8 cellular contexts compared by ENCODE assay signal in genomic region chr19:18000981-18001836, GRCh38. TPM values are rescaled to one million over a fixed set of nuclear protein-coding genes. Genes with fewer than 3 reads are reported as not detected.
A peak's percentile ranks its signal among the peaks of the same experiment; 100 is the strongest.
DNase-seq lines count a peak whose midpoint lies in the region; TF ChIP-seq lines count a peak whose summit lies in the region.

No MANE protein-coding gene starts in this region.

- peak overlapping the region; percentile 63 to 78 for H3K4me3 ChIP-seq in SK-N-SH (ENCODE audit: low read depth in 2 of 2, low read length in 1 of 2)
- peak overlapping the region; percentile 74 for H3K4me3 ChIP-seq in ovary
- H3K4me3 ChIP-seq in tibial artery: peak overlapping the region; percentile 83 to 88

- 2% methylated on average over 28 of the region's 104 CpGs for WGBS in SK-N-SH (ENCODE audit: low lambda C conversion rate)
- 1% methylated on average over 33 to 104 of the region's 104 CpGs for WGBS in ovary, 3 donors

- H3K4me1 Mint-ChIP-seq in activated naive CD4-positive, alpha-beta T cell treated with anti-CD3 and anti-CD28 coated beads, Interleukin-2, amount 50 U/mL, for 24 hours: peaks cover 25% of the 10 kb centered on the region
- no peaks in the 10 kb centered on the region for H3K4me1 Mint-ChIP-seq in glutamatergic neuron (ENCODE audit: low read depth, unreplicated experiment)

- H3K27ac ChIP-seq in SK-N-SH (ENCODE audit: low read depth in 2 of 2, low read length in 1 of 2): peak overlapping the region in 1 of 2 experiments; percentile 24; a peak in 1 of 4 replicates
- H3K27ac ChIP-seq in ovary: peak overlapping the region; percentile 57 to 78
- peak overlapping the region; percentile 89 to 92 for H3K27ac ChIP-seq in tibial artery

- H3K27me3 ChIP-seq in SK-N-SH (ENCODE audit: insufficient read depth) (no peaks in the 10 kb centered on the region), ovary (no peaks in the 10 kb centered on the region), tibial artery (no peaks in the 10 kb centered on the region)

- H3F3A ChIP-seq in SK-N-SH (replicated peaks; ENCODE audit: insufficient read depth): no peaks in the 10 kb centered on the region

- no peaks in the 10 kb centered on the region for H3K9me2 ChIP-seq in SK-N-SH

- TF ChIP-seq CTCF in GM20000 (IDR thresholded peaks at IDR 0.05; ENCODE audit: extremely low read depth, missing control alignments): no peak
- TF ChIP-seq CTCF in SK-N-SH (IDR thresholded peaks at IDR 0.05): no peak
- no peak for TF ChIP-seq CTCF in glutamatergic neuron (IDR thresholded peaks at IDR 0.05; ENCODE audit: partially characterized antibody, unreplicated experiment)
- TF ChIP-seq CTCF in ovary (IDR thresholded peaks at IDR 0.05): no peak
- peak in 1 of 2 experiments; percentile 9 for TF ChIP-seq CTCF in tibial artery (IDR thresholded peaks at IDR 0.05)

- peaks cover 9% of the 10 kb centered on the region; the same call in 1 of the 2 replicates for H3K79me2 ChIP-seq in SK-N-SH (ENCODE audit: insufficient read depth)

- H3K4me3 Mint-ChIP-seq in activated naive CD4-positive, alpha-beta T cell treated with anti-CD3 and anti-CD28 coated beads, Interleukin-2, amount 50 U/mL, for 24 hours: peak overlapping the region; percentile 92
- peak overlapping the region; percentile 57 for H3K4me3 Mint-ChIP-seq in glutamatergic neuron (ENCODE audit: unreplicated experiment)

- H4K20me1 ChIP-seq in SK-N-SH (ENCODE audit: insufficient read depth): no peaks in the 10 kb centered on the region

- TF ChIP-seq RAD21 in SK-N-SH (IDR thresholded peaks at IDR 0.05; ENCODE audit: low read length): no peak

- peak overlapping the region; percentile 76 for H3K9ac ChIP-seq in SK-N-SH

- peak; percentile 31 for TF ChIP-seq POLR2A in ovary (IDR thresholded peaks at IDR 0.05)

- POLR2A ChIA-PET in SK-N-SH (lab: Yijun Ruan, JAX): interaction anchor here (0.6 to 1.0 kb wide), 2 partner anchors 63 to 142 kb away, joined by 3 read pairs; partner anchors contain the start of gene RPL18A

- H3K36me3 ChIP-seq in SK-N-SH (replicated peaks in 1 of 2; ENCODE audit: control insufficient read depth in 1 of 2, insufficient read depth in 2 of 2, low read length in 1 of 2) (no peaks in the 10 kb centered on the region), ovary (no peaks in the 10 kb centered on the region), tibial artery (peaks cover 0 to 17% (median 6%) of the 10 kb centered on the region in 3 donors)

- peak overlapping the region; percentile 79; the same call in 1 of the 2 replicates for H2AFZ ChIP-seq in SK-N-SH (ENCODE audit: low read depth)

- CTCF ChIA-PET in SK-N-SH (lab: Yijun Ruan, JAX): interaction anchor here (0.6 to 16.7 kb wide), 5 partner anchors 58 to 142 kb away, joined by 3 to 464 read pairs (median 6); partner anchors contain the start of genes CCDC124, MAST3 and RPL18A

- no peaks in the 10 kb centered on the region for H3K9me3 ChIP-seq in SK-N-SH
- H3K9me3 ChIP-seq in ovary: no peaks in the 10 kb centered on the region
- no peaks in the 10 kb centered on the region for H3K9me3 ChIP-seq in tibial artery

- intact Hi-C loops in ovary (cut with DNase I): loop anchor here in 2 of 4 donors (10.0 kb wide), 2 partner anchors 254 to 424 kb away; a partner anchor contains a TSS
- intact Hi-C loops in tibial artery (cut with DNase I; ENCODE audit: low total_unique reads): no loop called here

- no peaks in the 10 kb centered on the region for H3K27me3 Mint-ChIP-seq in activated naive CD4-positive, alpha-beta T cell treated with anti-CD3 and anti-CD28 coated beads, Interleukin-2, amount 50 U/mL, for 24 hours
- H3K27me3 Mint-ChIP-seq in glutamatergic neuron (ENCODE audit: unreplicated experiment): peaks cover 10% of the 10 kb centered on the region

- H3K4me2 ChIP-seq in SK-N-SH: peak overlapping the region; percentile 93

- peak overlapping the region; percentile 81 for H3K27ac Mint-ChIP-seq in activated naive CD4-positive, alpha-beta T cell treated with anti-CD3 and anti-CD28 coated beads, Interleukin-2, amount 50 U/mL, for 24 hours
- H3K27ac Mint-ChIP-seq in glutamatergic neuron (ENCODE audit: unreplicated experiment): no peak overlapping the region

- peak; percentile 62 for DNase-seq in CMK (ENCODE audit: low read depth)
- peak; percentile 95 for DNase-seq in GM20000 (ENCODE audit: low spot score)
- peak; percentile 78 for DNase-seq in KG1 (lab: John Stamatoyannopoulos, UW)
- peak; percentile 92 for DNase-seq in SK-N-SH
- DNase-seq in glutamatergic neuron: peak; percentile 64
- DNase-seq in ovary: peak; percentile 72 to 84 (median 82)
- DNase-seq in tibial artery: peak; percentile 97 to 99

- no peak for TF ChIP-seq EP300 in SK-N-SH (IDR thresholded peaks at IDR 0.05; ENCODE audit: borderline replicate concordance in 1 of 2, low read depth in 1 of 2, low read length in 1 of 2)
- no peak for TF ChIP-seq EP300 in ovary (IDR thresholded peaks at IDR 0.05)

- no peaks in the 10 kb centered on the region for H3K9me3 Mint-ChIP-seq in activated naive CD4-positive, alpha-beta T cell treated with anti-CD3 and anti-CD28 coated beads, Interleukin-2, amount 50 U/mL, for 24 hours
- H3K9me3 Mint-ChIP-seq in glutamatergic neuron (ENCODE audit: unreplicated experiment): peaks cover 6% of the 10 kb centered on the region

- H3K4me1 ChIP-seq in SK-N-SH (ENCODE audit: control insufficient read depth in 1 of 2, insufficient read depth in 2 of 2, low read depth in 1 of 2, low read length in 1 of 2): peaks cover 0 to 4% of the 10 kb centered on the region in 2 experiments; a peak in 1 of 4 replicates
- peaks cover 5% of the 10 kb centered on the region for H3K4me1 ChIP-seq in ovary (ENCODE audit: insufficient read depth)
- H3K4me1 ChIP-seq in tibial artery: peaks cover 0 to 35% (median 16%) of the 10 kb centered on the region in 4 donors

- H3K36me3 Mint-ChIP-seq in activated naive CD4-positive, alpha-beta T cell treated with anti-CD3 and anti-CD28 coated beads, Interleukin-2, amount 50 U/mL, for 24 hours: no peaks in the 10 kb centered on the region
- H3K36me3 Mint-ChIP-seq in glutamatergic neuron (ENCODE audit: unreplicated experiment): peaks cover 9% of the 10 kb centered on the region

TF ChIP-seq in SK-N-SH, 30 proteins besides CTCF, POLR2A, EP300 and RAD21 (continues in another document):
- no peak for TF ChIP-seq RFX5 (IDR thresholded peaks at IDR 0.05; ENCODE audit: low read length)
- TF ChIP-seq FOSL2 (IDR thresholded peaks at IDR 0.05; ENCODE audit: borderline replicate concordance, low read depth): no peak
- TF ChIP-seq, protein P1, sequence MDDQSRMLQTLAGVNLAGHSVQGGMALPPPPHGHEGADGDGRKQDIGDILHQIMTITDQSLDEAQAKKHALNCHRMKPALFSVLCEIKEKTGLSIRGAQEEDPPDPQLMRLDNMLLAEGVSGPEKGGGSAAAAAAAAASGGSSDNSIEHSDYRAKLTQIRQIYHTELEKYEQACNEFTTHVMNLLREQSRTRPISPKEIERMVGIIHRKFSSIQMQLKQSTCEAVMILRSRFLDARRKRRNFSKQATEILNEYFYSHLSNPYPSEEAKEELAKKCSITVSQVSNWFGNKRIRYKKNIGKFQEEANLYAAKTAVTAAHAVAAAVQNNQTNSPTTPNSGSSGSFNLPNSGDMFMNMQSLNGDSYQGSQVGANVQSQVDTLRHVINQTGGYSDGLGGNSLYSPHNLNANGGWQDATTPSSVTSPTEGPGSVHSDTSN (IDR thresholded peaks at IDR 0.05): 0 out of 2 replicates have a peak, but pooled peaks have one; percentile 7
- no peak for TF ChIP-seq EZH2phosphoT487 (IDR thresholded peaks at IDR 0.05; ENCODE audit: borderline replicate concordance, low read depth)
- 0 out of 2 replicates have a peak, but pooled peaks have one; percentile 20 for TF ChIP-seq TEAD4 (IDR thresholded peaks at IDR 0.05; ENCODE audit: borderline replicate concordance, insufficient read depth)
- no peak for TF ChIP-seq JUND (IDR thresholded peaks at IDR 0.05)
- no peak for TF ChIP-seq RCOR1 (IDR thresholded peaks at IDR 0.05; ENCODE audit: low read length)
- peak; percentile 43; the same call in 1 of the 2 replicates for TF ChIP-seq USF1 (IDR thresholded peaks at IDR 0.05; ENCODE audit: borderline replicate concordance, low read depth)
- peak; percentile 18; the same call in 1 of the 2 replicates for TF ChIP-seq NFIC (IDR thresholded peaks at IDR 0.05; ENCODE audit: borderline replicate concordance)
- 0 out of 2 replicates have a peak, but pooled peaks have one; percentile 20 for TF ChIP-seq GABPA (IDR thresholded peaks at IDR 0.05; ENCODE audit: low read depth)
- TF ChIP-seq CHD2 (IDR thresholded peaks at IDR 0.05; ENCODE audit: low read length, partially characterized antibody): no peak
- 0 out of 2 replicates have a peak, but pooled peaks have one; percentile 40 for TF ChIP-seq POLR2AphosphoS5 (IDR thresholded peaks at IDR 0.05; ENCODE audit: low read depth, low read length)
- no peak for TF ChIP-seq TAF1 (IDR thresholded peaks at IDR 0.05; ENCODE audit: borderline replicate concordance, low read depth, low read length)
- no peak for TF ChIP-seq SMC3 (IDR thresholded peaks at IDR 0.05; ENCODE audit: low read depth, low read length)
- peak; percentile 51 for TF ChIP-seq NRF1 (IDR thresholded peaks at IDR 0.05; ENCODE audit: low read depth, low read length)
- no peak for TF ChIP-seq YY1 (IDR thresholded peaks at IDR 0.05; ENCODE audit: low read depth)
- TF ChIP-seq ELF1 (IDR thresholded peaks at IDR 0.05): peak; percentile 77

RNA-seq across cellular contexts. Expression of gene ARRDC2, which starts 6.8 kb away (rescaled TPM):
- 5.5 and 6.3 TPM in 2 replicates for polyA plus RNA-seq in SK-N-SH (2012; rRNA removed)
- polyA plus RNA-seq in SK-N-SH (2012; cell fraction: cytosol; rRNA removed): 3.9 and 4.9 TPM in 2 replicates
- 14.9 and 22.3 TPM in 2 replicates for polyA plus RNA-seq in SK-N-SH (2012; cell fraction: nucleus; rRNA removed)
- 4.0 TPM for total RNA-seq in glutamatergic neuron (ENCODE audit: unreplicated experiment)
- total RNA-seq in ovary: 10 to 100 TPM in 5 of 7 donors, 1 to 10 TPM in 2; 6.8 to 22.8 (median 12.2) TPM
- 10 to 100 TPM; 12.9 to 14.7 TPM for polyA plus RNA-seq in ovary

RNA-seq across cellular contexts. Expression of gene KCNN1, which starts 34.3 kb away (rescaled TPM):
- polyA plus RNA-seq in SK-N-SH (2012; rRNA removed): 2.7 and 3.6 TPM in 2 replicates
- 1.6 and 2.7 TPM in 2 replicates for polyA plus RNA-seq in SK-N-SH (2012; cell fraction: cytosol; rRNA removed)
- 3.2 and 4.4 TPM in 2 replicates for polyA plus RNA-seq in SK-N-SH (2012; cell fraction: nucleus; rRNA removed)
- total RNA-seq in glutamatergic neuron (ENCODE audit: unreplicated experiment): 91.1 TPM
- 1 to 10 TPM in 4 of 7 donors, under 1 TPM in 2, not detected in 1; 0.33 to 5.9 (median 2.2) TPM for total RNA-seq in ovary
- polyA plus RNA-seq in ovary: 1 to 10 TPM in 1 of 2 donors, under 1 TPM in 1; 1.00 to 1.7 TPM

Comparison
In these comparisons a context has a peak if more than half of its experiments do, and no peak if none do; other contexts are left out.
1. RNA of gene KCNN1, which starts 34.3 kb away (total RNA-seq): 91.1 TPM in glutamatergic neuron (single experiment); 0.33 to 5.9 TPM in ovary; every median in the first group is over 10 times any median in the second.
2. Peak in every context shown above with its lines, with median percentiles within 50 percentile points of each other: DNase-seq and H3K4me3 ChIP-seq.